8 cellular contexts compared by ENCODE assay signal in genomic region chr2:108535380-108535677, GRCh38. TPM values are rescaled to one million over a fixed set of nuclear protein-coding genes. Genes with fewer than 3 reads are reported as not detected.
DNase-seq lines count a peak whose midpoint lies in the region; ATAC-seq lines count a peak whose summit lies in the region.

No MANE protein-coding gene starts in this region.

- peaks cover 0 to 39% (median 33%) of the 10 kb centered on the region in 5 donors for H3K4me1 ChIP-seq in subcutaneous abdominal adipose tissue (ENCODE audit: control insufficient read depth in 5 of 5, insufficient read depth in 5 of 5, low read length in 5 of 5)

- H3K4me3 ChIP-seq in subcutaneous abdominal adipose tissue (ENCODE audit: low read depth in 1 of 5, low read length in 5 of 5), result peak overlapping the region; percentile 74 to 96 (median 87)

- H3K27me3 Mint-ChIP-seq in activated naive CD8-positive, alpha-beta T cell, result no peaks in the 10 kb centered on the region
- H3K27me3 Mint-ChIP-seq in immature natural killer cell (ENCODE audit: low read depth in 3 of 3), result peaks cover 5 to 8% (median 5%) of the 10 kb centered on the region in 3 donors

- no peaks in the 10 kb centered on the region for H3K9me3 ChIP-seq in subcutaneous abdominal adipose tissue (ENCODE audit: control insufficient read depth in 5 of 5, low read length in 5 of 5)

- no peak overlapping the region for H3K27ac Mint-ChIP-seq in activated naive CD8-positive, alpha-beta T cell
- peak overlapping the region in 5 of 6 donors; percentile 61 to 93 (median 91) for H3K27ac Mint-ChIP-seq in immature natural killer cell

- no peaks in the 10 kb centered on the region for H3K9me3 Mint-ChIP-seq in activated naive CD8-positive, alpha-beta T cell (ENCODE audit: low read depth)
- no peaks in the 10 kb centered on the region for H3K9me3 Mint-ChIP-seq in immature natural killer cell

- DNase-seq in DMS 273 (lab: John Stamatoyannopoulos, UW; ENCODE audit: unreplicated experiment), result peak; percentile 31
- no peak for DNase-seq in DMS 273 treated with DMSO at 0.1 percent for 48 hours (lab: John Stamatoyannopoulos, UW)
- no peak for DNase-seq in immature natural killer cell
- no peak for DNase-seq in cerebellar nuclear complex (lab: John Stamatoyannopoulos, UW)
- no peak for DNase-seq in germinal center (ENCODE audit: low spot score)

- peaks cover 25% of the 10 kb centered on the region for H3K4me1 Mint-ChIP-seq in activated naive CD8-positive, alpha-beta T cell (ENCODE audit: low read depth)
- peaks cover 21 to 45% of the 10 kb centered on the region in 2 donors for H3K4me1 Mint-ChIP-seq in immature natural killer cell

- H3K36me3 ChIP-seq in subcutaneous abdominal adipose tissue (ENCODE audit: control insufficient read depth in 5 of 5, insufficient read depth in 5 of 5, low read length in 5 of 5), result no peaks in the 10 kb centered on the region

- H3K27ac ChIP-seq in subcutaneous abdominal adipose tissue (ENCODE audit: low read depth, low read length), result peak overlapping the region; percentile 98

- H3K4me3 Mint-ChIP-seq in activated naive CD8-positive, alpha-beta T cell, result peak overlapping the region; percentile 97
- peak overlapping the region; percentile 93 to 98 (median 96) for H3K4me3 Mint-ChIP-seq in immature natural killer cell

- ATAC-seq in HG03175 (IDR thresholded peaks at IDR 0.05; ENCODE audit: unreplicated experiment), result no peak

- H3K9ac ChIP-seq in subcutaneous abdominal adipose tissue (ENCODE audit: low read length in 5 of 5), result peak overlapping the region; percentile 92 to 98 (median 98)

- no peaks in the 10 kb centered on the region for H3K27me3 ChIP-seq in subcutaneous abdominal adipose tissue (ENCODE audit: control insufficient read depth in 5 of 5, insufficient read depth in 4 of 5, low read length in 5 of 5)

- H3K36me3 Mint-ChIP-seq in activated naive CD8-positive, alpha-beta T cell, result no peaks in the 10 kb centered on the region
- H3K36me3 Mint-ChIP-seq in immature natural killer cell, result no peaks in the 10 kb centered on the region

RNA-seq across cellular contexts. Expression of gene LIMS1, which starts 1.1 kb away (rescaled TPM):
- polyA plus RNA-seq in immature natural killer cell, result 10 to 100 TPM; 31.3 to 64.7 (median 60.6) TPM
